8 cellular contexts compared by ENCODE assay signal in the genomic region with DNA sequence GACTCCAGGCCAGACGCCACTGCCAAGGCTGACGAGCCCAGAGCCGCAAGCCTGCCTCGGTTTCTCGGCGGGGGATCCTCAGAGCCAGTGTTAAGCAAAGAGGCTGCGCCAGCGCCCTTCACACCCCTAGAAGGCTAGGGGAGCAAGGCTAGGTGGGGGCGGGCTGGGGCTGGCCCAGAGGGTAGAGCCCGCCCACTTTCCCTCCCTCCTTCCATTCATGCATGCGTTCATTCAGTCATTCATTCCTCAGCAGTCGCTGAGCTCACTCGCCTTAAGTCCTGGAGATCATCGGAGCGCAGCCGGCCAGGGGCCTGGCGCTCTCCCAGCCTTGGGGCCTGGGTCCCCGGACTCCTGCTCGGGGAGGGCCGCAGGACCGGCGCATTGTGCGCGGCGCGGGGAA.
DNase-seq lines count a peak whose midpoint lies in the region; ATAC-seq, FAIRE-seq and TF ChIP-seq lines count a peak whose summit lies in the region.
"Not testable (repeated sequence)": the region's sequence is repeated elsewhere in the genome, so short reads cannot be mapped to it uniquely, and the experiment has no call there.

No MANE protein-coding gene starts in this region.

- not testable (repeated sequence) for TF ChIP-seq RAD21 in K562 (CRISPR knock-in tag; conservative IDR thresholded peaks at IDR 0.05 in 1 of 2, IDR thresholded peaks at IDR 0.05 in 1 of 2); HepG2 (CRISPR knock-in tag; IDR thresholded peaks at IDR 0.05)

- intact Hi-C loops in K562 (cut with micrococcal nuclease); HepG2 (cut with micrococcal nuclease; ENCODE audit: unreplicated experiment): not testable (repeated sequence)

- TF ChIP-seq POLR2A in K562 (conservative IDR thresholded peaks at IDR 0.05); HepG2 (IDR thresholded peaks at IDR 0.05; ENCODE audit: insufficient read depth in 1 of 2, low read depth in 2 of 2, low read length in 2 of 2): not testable (repeated sequence)

- in situ Hi-C loops in K562 (cut with MboI); HepG2 (cut with HindIII; ENCODE audit: extremely low pct_ligation_motif_present, low pct_unique_long_range_greater_than_20kb): not testable (repeated sequence)

- not testable (repeated sequence) for H3K27me3 ChIP-seq in K562 (ENCODE audit: control insufficient read depth in 2 of 2, insufficient read depth in 2 of 2, low read length in 2 of 2); HepG2 (ENCODE audit: control insufficient read depth in 1 of 2, insufficient read depth in 2 of 2, low read length in 2 of 2)

- H3K27ac ChIP-seq in K562 (ENCODE audit: extremely low read depth, low read depth, low read length); HepG2 (ENCODE audit: extremely low read length, insufficient read depth, low read length): not testable (repeated sequence)

- TF ChIP-seq CTCF in K562 (IDR thresholded peaks at IDR 0.05 in 2 of 3, conservative IDR thresholded peaks at IDR 0.05 in 1 of 3; ENCODE audit: insufficient read depth in 2 of 3, low read depth in 1 of 3, low read length in 3 of 3); HepG2 (CRISPR knock-in tag; IDR thresholded peaks at IDR 0.05): not testable (repeated sequence)

- not testable (repeated sequence) for FAIRE-seq in K562 (lab: Jason Lieb, UNC); HepG2 (lab: Jason Lieb, UNC)

- ATAC-seq in GM18867 (IDR thresholded peaks at IDR 0.05; ENCODE audit: unreplicated experiment) (peak; percentile 38), GM21390 (IDR thresholded peaks at IDR 0.05; ENCODE audit: unreplicated experiment) (peak; percentile 36), HG02588 (IDR thresholded peaks at IDR 0.05; ENCODE audit: unreplicated experiment) (peak; percentile 36), HG03108 (IDR thresholded peaks at IDR 0.05; ENCODE audit: unreplicated experiment) (peak; percentile 36), SK-N-SH treated with all-trans-retinoic acid at 6 μM for 48 hours (peak; percentile 42), K562 (peak; percentile 26), HepG2 (peak; percentile 19)
- ATAC-seq in stimulated activated naive CD8-positive, alpha-beta T cell treated with anti-CD3 and anti-CD28 coated beads, Interleukin-15, Interleukin-2, amounts not matched to agents 100 U/mL and 50 U/mL, for 24 hours, result peak; percentile 26

- TF ChIP-seq EP300 in K562 (IDR thresholded peaks at IDR 0.05; ENCODE audit: low read length); HepG2 (IDR thresholded peaks at IDR 0.05; ENCODE audit: low read depth in 2 of 2, low read length in 2 of 2); HepG2 (CRISPR knock-in tag; IDR thresholded peaks at IDR 0.05; ENCODE audit: borderline replicate concordance): not testable (repeated sequence)

- H3K4me1 ChIP-seq in K562 (replicated peaks in 1 of 2; ENCODE audit: control insufficient read depth in 2 of 2, insufficient read depth in 2 of 2, low read length in 2 of 2); HepG2 (ENCODE audit: insufficient read depth, low read length): not testable (repeated sequence)

- no CpG with 5 or more reads among the region's 26 CpGs for WGBS in K562 (ENCODE audit: insufficient coverage, low coverage, missing lambda C conversion rate)
- no CpG with 5 or more reads among the region's 26 CpGs for WGBS in HepG2 (ENCODE audit: low lambda C conversion rate)

- not testable (repeated sequence) for DNase-seq in K562 (ENCODE audit: extremely low read depth in 1 of 4, low spot score in 3 of 4); HepG2 (ENCODE audit: low spot score); stimulated activated naive CD8-positive, alpha-beta T cell treated with anti-CD3 and anti-CD28 coated beads, Interleukin-15, Interleukin-2, amounts not matched to agents 100 U/mL and 50 U/mL, for 24 hours

- H2AFZ ChIP-seq in K562 (ENCODE audit: low read depth, low read length); HepG2 (ENCODE audit: low read length): not testable (repeated sequence)

- H3K9ac ChIP-seq in K562 (ENCODE audit: insufficient read depth in 1 of 2, low read depth in 2 of 2, low read length in 2 of 2); HepG2 (ENCODE audit: insufficient read depth, low read depth, low read length): not testable (repeated sequence)

- not testable (repeated sequence) for BruUV-seq in K562 (replicated peaks; lab: Mats Ljungman, UMichigan); HepG2 (replicated peaks; lab: Mats Ljungman, UMichigan)

- not testable (repeated sequence) for H4K20me1 ChIP-seq in K562 (replicated peaks; ENCODE audit: control insufficient read depth, insufficient read depth, low read length); HepG2 (ENCODE audit: insufficient read depth, low read length)

- not testable (repeated sequence) for H3K79me2 ChIP-seq in K562 (ENCODE audit: control insufficient read depth, insufficient read depth, low read length); HepG2 (ENCODE audit: insufficient read depth, low read length)

- H3K9me3 ChIP-seq in K562 (replicated peaks; ENCODE audit: control insufficient read depth, insufficient read depth, low read depth, low read length); HepG2 (ENCODE audit: low read length): not testable (repeated sequence)

- H3K4me2 ChIP-seq in K562 (ENCODE audit: insufficient read depth, low read length); HepG2 (ENCODE audit: low read depth, low read length): not testable (repeated sequence)

- H3K4me3 ChIP-seq in K562; HepG2 (replicated peaks in 1 of 3; ENCODE audit: insufficient read depth in 1 of 3, low read depth in 2 of 3, low read length in 3 of 3): not testable (repeated sequence)

- H3K36me3 ChIP-seq in K562 (ENCODE audit: control insufficient read depth, insufficient read depth, low read length); HepG2 (replicated peaks in 1 of 2; ENCODE audit: control insufficient read depth in 1 of 2, insufficient read depth in 2 of 2, low read length in 2 of 2): not testable (repeated sequence)

- not testable (repeated sequence) for H3K9me1 ChIP-seq in K562 (ENCODE audit: control insufficient read depth, insufficient read depth, low read length)

- POLR2A ChIA-PET in K562 (lab: Yijun Ruan, JAX); HepG2 (lab: Yijun Ruan, JAX): not testable (repeated sequence)

- CTCF ChIA-PET in K562 (lab: Yijun Ruan, JAX; ENCODE audit: low intra/inter-chr PET ratio); HepG2 (lab: Yijun Ruan, JAX; ENCODE audit: low intra/inter-chr PET ratio, low total read pairs): not testable (repeated sequence)
